Comparison of ENCODE assay signal across 27 cellular contexts in the genomic region with DNA sequence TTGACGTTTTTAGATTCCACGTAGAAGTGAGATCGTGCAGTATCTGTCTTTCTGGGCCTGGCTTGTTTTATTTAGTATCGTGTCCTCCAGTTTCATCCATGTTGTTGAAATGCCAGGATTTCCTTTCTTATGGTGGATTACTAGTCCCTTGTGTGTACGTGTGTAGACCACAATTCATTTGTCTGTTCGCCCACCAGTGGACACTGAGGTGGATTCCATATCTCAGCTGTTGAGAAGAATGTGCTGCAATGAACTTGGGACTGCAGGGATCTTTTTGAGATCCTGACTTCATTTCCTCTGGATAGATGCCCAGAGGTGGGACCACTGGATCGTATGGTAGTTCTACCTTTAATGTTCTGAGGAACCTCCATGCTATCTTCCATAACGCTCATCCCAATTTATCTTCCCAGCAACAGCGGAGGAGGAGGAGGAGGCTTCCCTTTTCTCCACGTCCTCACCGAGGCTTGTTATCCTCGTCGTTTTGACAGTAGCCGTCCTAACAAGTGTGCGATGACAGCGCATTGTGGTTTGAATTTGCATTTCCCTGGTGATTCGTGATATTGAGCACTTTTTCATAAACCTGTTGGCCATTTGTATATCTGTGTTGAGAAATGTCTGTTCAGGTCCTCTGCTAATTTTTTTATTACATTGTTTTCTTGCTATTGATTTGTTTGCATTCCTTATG.
"Had no signal": no experiment of that assay in that cellular context is flagged by ENCODE, and none has a peak within 500 bp of the region (broad histone marks: within the 10 kb centered on the region; RNA-seq: fewer than 3 reads in every experiment).

No MANE protein-coding gene starts in this region.

- H3K4me3 ChIP-seq: left lung, lower lobe of right lung, pancreas, prostate gland, stomach, testis, thyroid gland, transverse colon, upper lobe of left lung, vagina had no signal

- H3K27me3 ChIP-seq: pancreas, testis, thyroid gland, transverse colon, upper lobe of left lung, vagina had no signal

- H3K36me3 ChIP-seq: left lung, lower lobe of right lung, pancreas, prostate gland, stomach, thyroid gland, transverse colon, upper lobe of left lung, vagina had no signal

- H3K27ac ChIP-seq: left lung, lower lobe of right lung, pancreas, prostate gland, stomach, testis, thyroid gland, transverse colon, upper lobe of left lung, vagina had no signal

- H3K9me3 ChIP-seq: lower lobe of right lung, pancreas, prostate gland, stomach, testis, thyroid gland, transverse colon, upper lobe of left lung, vagina had no signal

- FAIRE-seq: islet of Langerhans, kidney, pancreas, small intestine had no signal

- DNase-seq: hypothalamus; immature natural killer cell; kidney; left colon; left lung; lower lobe of right lung; mammary epithelial cell; mesenchymal stem cell; naive B cell; natural killer cell; nucleus accumbens; pancreas; retina; right cardiac atrium; small intestine; stimulated activated CD4-positive, alpha-beta T cell treated with anti-CD3 and anti-CD28 coated beads, Interleukin-1b, Interleukin-23, amount 100 ng/mL, for 48 hours; stimulated activated CD4-positive, alpha-beta T cell treated with anti-CD3 and anti-CD28 coated beads, Interleukin-4, amount 100 ng/mL, for 1 hour; stimulated activated naive B cell treated with anti-CD40 and anti-IgM and Interleukin-4, amounts not matched to agents 10 μg/mL and 1 μg/mL and 100 μg/mL, for 72 hours; stimulated activated naive CD8-positive, alpha-beta T cell treated with anti-CD3 and anti-CD28 coated beads, Interleukin-15, Interleukin-2, amounts not matched to agents 100 U/mL and 50 U/mL, for 24 hours; stomach; testis; thyroid gland; transverse colon; upper lobe of left lung had no signal

- H3K4me1 ChIP-seq: left lung, lower lobe of right lung, pancreas, prostate gland, stomach, testis, thyroid gland, transverse colon, upper lobe of left lung, vagina had no signal
